ENCODE assay signal across 2 cellular contexts in genomic region chr3:12483872-12484197, GRCh38.
TF ChIP-seq lines count a peak whose summit lies in the region.

No MANE protein-coding gene starts in this region.

TF ChIP-seq in SK-N-SH, 30 proteins besides CTCF, POLR2A, EP300 and RAD21 (continued from another document):
- no peak for TF ChIP-seq SMC3 (IDR thresholded peaks at IDR 0.05; ENCODE audit: low read depth, low read length)
- no peak for TF ChIP-seq USF2 (IDR thresholded peaks at IDR 0.05; ENCODE audit: borderline replicate concordance, low read depth, low read length)
- no peak for TF ChIP-seq EZH2phosphoT487 (IDR thresholded peaks at IDR 0.05; ENCODE audit: borderline replicate concordance, low read depth)
- no peak for TF ChIP-seq SIN3A (IDR thresholded peaks at IDR 0.05; ENCODE audit: borderline replicate concordance, low read depth, low read length)
- no peak for TF ChIP-seq ELF1 (IDR thresholded peaks at IDR 0.05)
- no peak for TF ChIP-seq MXI1 (IDR thresholded peaks at IDR 0.05; ENCODE audit: low read depth, low read length)
- no peak for TF ChIP-seq CHD2 (IDR thresholded peaks at IDR 0.05; ENCODE audit: low read length, partially characterized antibody)
- TF ChIP-seq MAX (IDR thresholded peaks at IDR 0.05; ENCODE audit: low read depth), result no peak
- TF ChIP-seq TCF12 (IDR thresholded peaks at IDR 0.05), result no peak
- TF ChIP-seq IRF3 (IDR thresholded peaks at IDR 0.05; ENCODE audit: low read depth, low read length), result no peak
- TF ChIP-seq ZBTB33 (IDR thresholded peaks at IDR 0.05; ENCODE audit: borderline replicate concordance, low read depth), result no peak
- TF ChIP-seq USF1 (IDR thresholded peaks at IDR 0.05; ENCODE audit: borderline replicate concordance, low read depth), result no peak
- no peak for TF ChIP-seq FOXM1 (IDR thresholded peaks at IDR 0.05; ENCODE audit: low read depth)
- no peak for TF ChIP-seq FOXJ3 (CRISPR knock-in tag; IDR thresholded peaks at IDR 0.05)
- TF ChIP-seq GABPA (IDR thresholded peaks at IDR 0.05; ENCODE audit: low read depth), result no peak

TF ChIP-seq in SK-N-SH treated with all-trans-retinoic acid at 6 μM for 48 hours, 23 proteins besides CTCF, POLR2A, EP300 and RAD21 (continued from another document):
- TF ChIP-seq POU6F1 (CRISPR knock-in tag; IDR thresholded peaks at IDR 0.05; ENCODE audit: borderline replicate concordance, low read depth) (no peak), BACH2 (CRISPR knock-in tag; IDR thresholded peaks at IDR 0.05; ENCODE audit: borderline replicate concordance) (no peak), TCF4 (CRISPR knock-in tag; IDR thresholded peaks at IDR 0.05; ENCODE audit: borderline replicate concordance) (no peak), ZNF8 (CRISPR knock-in tag; IDR thresholded peaks at IDR 0.05) (no peak), ISL1 (CRISPR knock-in tag; IDR thresholded peaks at IDR 0.05) (no peak), ESRRG (CRISPR knock-in tag; IDR thresholded peaks at IDR 0.05) (no peak), TSHZ2 (CRISPR knock-in tag; IDR thresholded peaks at IDR 0.05) (no peak)
